11 cellular contexts compared by ENCODE assay signal in the genomic region with DNA sequence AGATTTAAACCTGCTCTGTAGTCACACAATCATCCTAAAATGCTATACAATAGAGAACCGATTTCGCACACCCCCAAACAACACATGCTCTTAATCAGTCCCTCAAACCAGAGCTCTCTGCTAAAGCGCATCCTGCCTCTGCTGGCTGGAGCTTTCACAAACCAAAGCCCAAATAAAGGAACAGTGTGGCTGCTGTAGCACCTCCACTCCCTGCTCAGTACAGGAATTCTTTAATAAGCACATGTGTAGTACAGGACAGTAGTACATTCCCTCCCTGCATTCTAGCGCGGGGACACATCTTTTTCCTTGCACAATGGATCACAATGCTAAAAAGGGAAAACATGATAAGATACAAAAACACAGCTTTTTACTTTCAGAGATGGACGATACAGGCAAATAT.
DNase-seq lines count a peak whose midpoint lies in the region; ATAC-seq and TF ChIP-seq lines count a peak whose summit lies in the region.
"Had no signal": no experiment of that assay in that cellular context is flagged by ENCODE, and none has a peak within 500 bp of the region (broad histone marks: within the 10 kb centered on the region; RNA-seq: fewer than 3 reads in every experiment).

No MANE protein-coding gene starts in this region.

- no peak overlapping the region for H4K5ac ChIP-seq in H9 (ENCODE audit: insufficient read length, low read depth, low read length)

- H2BK120ac ChIP-seq in H9 (ENCODE audit: low read depth, low read length, poor library complexity, severe bottlenecking) = no peak overlapping the region

- H3K9me3 ChIP-seq in H9 (ENCODE audit: control insufficient read depth, low read depth, low read length) (no peaks in the 10 kb centered on the region), iPS-18c (ENCODE audit: control insufficient read depth, insufficient read depth, low read length) (no peaks in the 10 kb centered on the region), stomach smooth muscle (ENCODE audit: control insufficient read depth in 2 of 2, low read length in 2 of 2) (no peaks in the 10 kb centered on the region)
- H3K9me3 ChIP-seq: right lobe of liver had no signal

- no peak overlapping the region for H2AK5ac ChIP-seq in H9 (ENCODE audit: insufficient read length, low read length)

- intact Hi-C loops in activated naive CD4-positive, alpha-beta T cell treated with anti-CD3 and anti-CD28 coated beads for 36 hours (cut with micrococcal nuclease) = no loop called here

- H3K23ac ChIP-seq in H9 (ENCODE audit: insufficient read length, low read depth, low read length) = no peak overlapping the region

- H3K4ac ChIP-seq in H9 (ENCODE audit: low read depth, low read length) = no peak overlapping the region

- H3K4me1 ChIP-seq in H9 (ENCODE audit: insufficient read depth, low read length) = 0 out of 2 replicates have a peak, but pooled peaks cover 2% of the 10 kb centered on the region
- H3K4me1 ChIP-seq in stomach smooth muscle (ENCODE audit: control insufficient read depth, insufficient read depth, low read length) = peaks cover 4% of the 10 kb centered on the region

- H4K20me1 ChIP-seq in H9 (ENCODE audit: control insufficient read depth, insufficient read depth, insufficient read length) = no peaks in the 10 kb centered on the region

- H3K36me3 Mint-ChIP-seq in H9 (ENCODE audit: insufficient read depth in 1 of 3, low read depth in 3 of 3) = no peaks in the 10 kb centered on the region
- H3K36me3 Mint-ChIP-seq in endothelial cell (ENCODE audit: low read depth, unreplicated experiment) = no peaks in the 10 kb centered on the region
- H3K36me3 Mint-ChIP-seq in activated naive CD4-positive, alpha-beta T cell treated with anti-CD3 and anti-CD28 coated beads for 36 hours (ENCODE audit: low read depth) = no peaks in the 10 kb centered on the region
- H3K36me3 Mint-ChIP-seq: activated naive CD8-positive, alpha-beta T cell had no signal

- H3K4me2 ChIP-seq in H9 (ENCODE audit: insufficient read depth, insufficient read length, low read length) = peak overlapping the region; percentile 94

- H2BK15ac ChIP-seq in H9 (ENCODE audit: low read depth, low read length) = no peak overlapping the region

- H3K27ac ChIP-seq in H9 (ENCODE audit: insufficient read length, low read depth, low read length) = no peak overlapping the region
- H3K27ac ChIP-seq in stomach smooth muscle (ENCODE audit: low read length) = no peak overlapping the region
- H3K27ac ChIP-seq: right lobe of liver had no signal

- no peak overlapping the region for H3T11ph ChIP-seq in H9 (ENCODE audit: low read length)

- H3K9me3 Mint-ChIP-seq in H9 (no peaks in the 10 kb centered on the region), endothelial cell (ENCODE audit: unreplicated experiment) (no peaks in the 10 kb centered on the region)
- no peaks in the 10 kb centered on the region for H3K9me3 Mint-ChIP-seq in activated naive CD4-positive, alpha-beta T cell treated with anti-CD3 and anti-CD28 coated beads for 36 hours
- H3K9me3 Mint-ChIP-seq: activated B cell treated with CpG ODN at 0.5 μM for 24 hours had no signal

- H3K18ac ChIP-seq in H9 (ENCODE audit: insufficient read length, low read depth, low read length) = no peak overlapping the region

- no peak overlapping the region for H2BK5ac ChIP-seq in H9 (ENCODE audit: insufficient read length, low read length)

- CTCF ChIA-PET in activated naive CD4-positive, alpha-beta T cell treated with anti-CD3 and anti-CD28 coated beads for 36 hours (lab: Charles Lee) = no interaction called here

- H3K9ac ChIP-seq in H9 (ENCODE audit: extremely low read depth, insufficient read length, low read length) = peak overlapping the region; percentile 10
- H3K9ac ChIP-seq in stomach smooth muscle (ENCODE audit: low read length in 2 of 2) = peak overlapping the region in 1 of 2 donors; percentile 58

- H3K79me1 ChIP-seq in H9 (ENCODE audit: insufficient read depth, low read depth, low read length, poor library complexity, severe bottlenecking) = no peaks in the 10 kb centered on the region

- no peak overlapping the region for H3K14ac ChIP-seq in H9 (ENCODE audit: insufficient read depth, low read length)

- no peak for ATAC-seq in GM21717 (IDR thresholded peaks at IDR 0.05; ENCODE audit: unreplicated experiment)

- peaks cover 10% of the 10 kb centered on the region for H3K23me2 ChIP-seq in H9 (ENCODE audit: insufficient read length, low read depth, low read length, poor library complexity, severe bottlenecking)

- no peak overlapping the region for H2AFZ ChIP-seq in H9 (ENCODE audit: low read length)

- H2BK12ac ChIP-seq in H9 (ENCODE audit: insufficient read length, low read depth, low read length) = no peak overlapping the region

- no peak overlapping the region for H2BK20ac ChIP-seq in H9 (ENCODE audit: low read depth, low read length, poor library complexity, severe bottlenecking)

- H3K79me2 ChIP-seq in H9 (ENCODE audit: insufficient read depth, low read length) = peaks cover 14% of the 10 kb centered on the region; the same call in 1 of the 2 replicates

- H3K36me3 ChIP-seq in stomach smooth muscle (ENCODE audit: control insufficient read depth in 2 of 2, insufficient read depth in 2 of 2, low read length in 2 of 2) = no peaks in the 10 kb centered on the region
- H3K36me3 ChIP-seq: right lobe of liver had no signal

- no peak overlapping the region for H4K8ac ChIP-seq in H9 (replicated peaks; ENCODE audit: insufficient read length, low read depth, low read length)

- DNase-seq in H9 = no peak
- DNase-seq in cerebellar cortex (ENCODE audit: low spot score) = peak; percentile 75
- no peak for DNase-seq in endothelial cell (ENCODE audit: low spot score)
- no peak for DNase-seq in activated CD4-positive, alpha-beta T cell treated with anti-CD3 and anti-CD28 coated beads, Interleukin-2, amount 50 U/mL, for 4 hours
- no peak for DNase-seq in activated naive CD4-positive, alpha-beta T cell treated with anti-CD3 and anti-CD28 coated beads for 36 hours
- DNase-seq: activated B cell treated with CpG ODN at 0.5 μM for 24 hours, right lobe of liver had no signal

- no peak overlapping the region for H4K91ac ChIP-seq in H9 (ENCODE audit: insufficient read length, low read depth, low read length)

- H3K27me3 Mint-ChIP-seq in H9 (ENCODE audit: low read depth) = no peaks in the 10 kb centered on the region
- no peaks in the 10 kb centered on the region for H3K27me3 Mint-ChIP-seq in endothelial cell (ENCODE audit: unreplicated experiment)
- peaks cover 6% of the 10 kb centered on the region for H3K27me3 Mint-ChIP-seq in activated naive CD4-positive, alpha-beta T cell treated with anti-CD3 and anti-CD28 coated beads for 36 hours (ENCODE audit: low read depth)

- H3K27me3 ChIP-seq in H9 (ENCODE audit: insufficient read depth, low read length) = no peaks in the 10 kb centered on the region
- H3K27me3 ChIP-seq in stomach smooth muscle (ENCODE audit: control insufficient read depth in 1 of 2, insufficient read depth in 2 of 2, low read length in 2 of 2) = peaks cover 0 to 2% of the 10 kb centered on the region in 2 donors
- H3K27me3 ChIP-seq: right lobe of liver had no signal

- peak overlapping the region; percentile 67 for H3K4me3 ChIP-seq in iPS-18c (ENCODE audit: insufficient read depth, low read depth, low read length)
- peak overlapping the region; percentile 76 to 82 for H3K4me3 ChIP-seq in stomach smooth muscle (ENCODE audit: low read length in 2 of 2)
- H3K4me3 ChIP-seq: right lobe of liver had no signal

- H3K4me1 Mint-ChIP-seq in H9 = peaks cover 23 to 26% of the 10 kb centered on the region in 2 experiments
- peaks cover 8% of the 10 kb centered on the region for H3K4me1 Mint-ChIP-seq in endothelial cell (ENCODE audit: unreplicated experiment)
- H3K4me1 Mint-ChIP-seq in activated naive CD4-positive, alpha-beta T cell treated with anti-CD3 and anti-CD28 coated beads for 36 hours (ENCODE audit: low read depth) = peaks cover 1% of the 10 kb centered on the region

- H3K27ac Mint-ChIP-seq in H9 (no peak overlapping the region), endothelial cell (ENCODE audit: unreplicated experiment) (no peak overlapping the region)
- no peak overlapping the region for H3K27ac Mint-ChIP-seq in activated naive CD4-positive, alpha-beta T cell treated with anti-CD3 and anti-CD28 coated beads for 36 hours
- H3K27ac Mint-ChIP-seq: activated B cell treated with CpG ODN at 0.5 μM for 24 hours; activated naive CD8-positive, alpha-beta T cell had no signal

- WGBS in H9 (ENCODE audit: extremely low coverage, insufficient read length, low lambda C conversion rate) = no CpG with 5 or more reads among the region's 6 CpGs

- no peak overlapping the region for H3K56ac ChIP-seq in H9 (ENCODE audit: insufficient read length, low read depth, low read length)

- TF ChIP-seq CTCF in H9 (conservative IDR thresholded peaks at IDR 0.05) (no peak), endothelial cell (IDR thresholded peaks at IDR 0.05; ENCODE audit: unreplicated experiment) (no peak)

- H3K4me3 Mint-ChIP-seq in H9 (no peak overlapping the region), endothelial cell (ENCODE audit: unreplicated experiment) (no peak overlapping the region)
- H3K4me3 Mint-ChIP-seq in activated naive CD4-positive, alpha-beta T cell treated with anti-CD3 and anti-CD28 coated beads for 36 hours = no peak overlapping the region
- H3K4me3 Mint-ChIP-seq: activated B cell treated with CpG ODN at 0.5 μM for 24 hours; activated naive CD8-positive, alpha-beta T cell had no signal
